Comparison of ENCODE assay signal across 19 cellular contexts in genomic region chr11:133234883-133235282, GRCh38.
DNase-seq lines count a peak whose midpoint lies in the region; TF ChIP-seq lines count a peak whose summit lies in the region.
"Had no signal": no experiment of that assay in that cellular context is flagged by ENCODE, and none has a peak within 500 bp of the region (broad histone marks: within the 10 kb centered on the region; RNA-seq: fewer than 3 reads in every experiment).

No MANE protein-coding gene starts in this region.

- H3K27me3 ChIP-seq in ectodermal cell (ENCODE audit: control insufficient read depth, insufficient read depth, low read length, poor library complexity, severe bottlenecking), result peaks cover 17% of the 10 kb centered on the region
- H3K27me3 ChIP-seq in neuronal stem cell (ENCODE audit: control insufficient read depth in 3 of 3, insufficient read depth in 3 of 3, low read depth in 1 of 3, low read length in 3 of 3), result peaks cover 0 to 21% (median 18%) of the 10 kb centered on the region in 3 experiments
- no peaks in the 10 kb centered on the region for H3K27me3 ChIP-seq in vagina

- H3K4me3 ChIP-seq in ectodermal cell (ENCODE audit: insufficient read depth, low read depth, low read length) (no peak overlapping the region), neuronal stem cell (ENCODE audit: low read length in 2 of 2) (no peak overlapping the region), vagina (no peak overlapping the region)
- H3K4me3 ChIP-seq: A549, GM23338, HAP-1 had no signal

- TF ChIP-seq POLR2A in vagina (IDR thresholded peaks at IDR 0.05), result no peak

- DNase-seq in SK-N-DZ (ENCODE audit: low spot score), result peak; percentile 20
- peak; percentile 21 for DNase-seq in neuronal stem cell (ENCODE audit: low spot score)
- peak; percentile 42 to 55 for DNase-seq in vagina (ENCODE audit: extremely low spot score in 2 of 2)
- no peak for DNase-seq in NCI-H345 (lab: John Stamatoyannopoulos, UW)
- no peak for DNase-seq in GM13976 (ENCODE audit: low spot score)
- no peak for DNase-seq in OCI-M2 (lab: John Stamatoyannopoulos, UW; ENCODE audit: unreplicated experiment)
- DNase-seq: 8988T; C1 segment of cervical spinal cord; Calu3; CD4-positive, alpha-beta memory T cell; COR-L47; DMS53; DMS79 treated with DMSO at 0.1 percent for 48 hours; GF-D8; HFFc6 had no signal

- no peaks in the 10 kb centered on the region for H3K79me1 ChIP-seq in neuronal stem cell (ENCODE audit: low read depth, low read length)

- no peak overlapping the region for H3K23ac ChIP-seq in neuronal stem cell (ENCODE audit: low read depth, low read length, poor library complexity)

- no peak overlapping the region for H4K91ac ChIP-seq in neuronal stem cell (ENCODE audit: low read depth, low read length, poor library complexity)

- H2BK120ac ChIP-seq in neuronal stem cell (ENCODE audit: low read depth, low read length), result no peak overlapping the region

- in situ Hi-C loops in GM13976 (cut with MboI; ENCODE audit: low sequenced_read_pairs, unreplicated experiment), result no loop called here

- no peak overlapping the region for H2BK12ac ChIP-seq in neuronal stem cell (ENCODE audit: low read length)

- H3K18ac ChIP-seq in neuronal stem cell (ENCODE audit: low read length), result no peak overlapping the region

- no peak overlapping the region for H3K4ac ChIP-seq in neuronal stem cell (ENCODE audit: low read length)

- H3K14ac ChIP-seq in neuronal stem cell (ENCODE audit: low read length), result no peak overlapping the region

- H2AFZ ChIP-seq in neuronal stem cell (ENCODE audit: low read length), result no peak overlapping the region
- H2AFZ ChIP-seq: GM23338 had no signal

- peak overlapping the region; percentile 6 for H3K27ac ChIP-seq in ectodermal cell (ENCODE audit: insufficient read depth, low read depth, low read length, poor library complexity, severe bottlenecking)
- H3K27ac ChIP-seq in neuronal stem cell (replicated peaks; ENCODE audit: low read length), result no peak overlapping the region
- H3K27ac ChIP-seq in vagina, result no peak overlapping the region
- H3K27ac ChIP-seq: A549 had no signal

- no peak overlapping the region for H2BK5ac ChIP-seq in neuronal stem cell (ENCODE audit: low read length)

- no peak overlapping the region for H2BK15ac ChIP-seq in neuronal stem cell (ENCODE audit: low read length)

- TF ChIP-seq CTCF in vagina (IDR thresholded peaks at IDR 0.05) (no peak), GM13976 (IDR thresholded peaks at IDR 0.05; ENCODE audit: borderline replicate concordance, control extremely low read depth, extremely low read depth, insufficient read depth, missing control alignments) (no peak)

- H3K36me3 ChIP-seq in ectodermal cell (ENCODE audit: control insufficient read depth, insufficient read depth, low read length) (no peaks in the 10 kb centered on the region), neuronal stem cell (replicated peaks in 1 of 2; ENCODE audit: control insufficient read depth in 2 of 2, insufficient read depth in 2 of 2, low read length in 2 of 2) (no peaks in the 10 kb centered on the region), vagina (no peaks in the 10 kb centered on the region)
- H3K36me3 ChIP-seq: HAP-1 had no signal

- H3K4me1 ChIP-seq in ectodermal cell (ENCODE audit: control insufficient read depth, insufficient read depth, low read length) (peaks cover 21% of the 10 kb centered on the region), neuronal stem cell (ENCODE audit: control insufficient read depth in 2 of 2, insufficient read depth in 1 of 2, low read depth in 1 of 2, low read length in 2 of 2) (peaks cover 3 to 7% of the 10 kb centered on the region in 2 donors), vagina (no peaks in the 10 kb centered on the region)
- H3K4me1 ChIP-seq: A549, HAP-1 had no signal

- no peaks in the 10 kb centered on the region for H3K9me3 ChIP-seq in ectodermal cell (ENCODE audit: control insufficient read depth, low read length)
- H3K9me3 ChIP-seq in neuronal stem cell (replicated peaks in 1 of 2; ENCODE audit: control insufficient read depth in 2 of 2, insufficient read depth in 1 of 2, low read depth in 1 of 2, low read length in 2 of 2), result peaks cover 3 to 9% of the 10 kb centered on the region in 2 donors
- no peaks in the 10 kb centered on the region for H3K9me3 ChIP-seq in vagina
- H3K9me3 ChIP-seq: A549, HAP-1 had no signal

- no peak overlapping the region for H3K9ac ChIP-seq in neuronal stem cell (ENCODE audit: low read depth, low read length, poor library complexity)

- 81 to 85% methylated on average over 9 of the region's 9 CpGs for WGBS in ectodermal cell, 2 experiments
- WGBS in neuronal stem cell (ENCODE audit: extremely low coverage in 2 of 2, insufficient read length in 2 of 2, insufficient replicate concordance in 1 of 2), 2 donors, result no CpG with 5 or more reads among the region's 9 CpGs

- intact Hi-C loops in vagina (cut with DNase I), result no loop called here

- no peak overlapping the region for H2AK5ac ChIP-seq in neuronal stem cell (ENCODE audit: low read depth, low read length)

- H3K4me2 ChIP-seq in neuronal stem cell (ENCODE audit: insufficient read depth, low read length, poor library complexity, severe bottlenecking), result no peak overlapping the region
- H3K4me2 ChIP-seq: A549, GM23338 had no signal

- no peak overlapping the region for H4K8ac ChIP-seq in neuronal stem cell (ENCODE audit: low read depth, low read length)

Comparison
In these comparisons a context has a peak if more than half of its experiments do, and no peak if none do; other contexts are left out.
1. DNase-seq: peak in SK-N-DZ (single experiment), neuronal stem cell (single experiment) and vagina (2 of 2); none in NCI-H345 (single experiment), GM13976 (single experiment) and OCI-M2 (single experiment).